24 cellular contexts compared by ENCODE assay signal in genomic region chr4:98345838-98346237, GRCh38.
DNase-seq lines count a peak whose midpoint lies in the region; ATAC-seq and TF ChIP-seq lines count a peak whose summit lies in the region.
"Had no signal": no experiment of that assay in that cellular context is flagged by ENCODE, and none has a peak within 500 bp of the region (broad histone marks: within the 10 kb centered on the region; RNA-seq: fewer than 3 reads in every experiment).

No MANE protein-coding gene starts in this region.

- TF ChIP-seq CTCF in HCT116 (IDR thresholded peaks at IDR 0.05 in 2 of 3, conservative IDR thresholded peaks at IDR 0.05 in 1 of 3; ENCODE audit: borderline replicate concordance in 1 of 3, insufficient read depth in 1 of 3, low read depth in 2 of 3, low read length in 2 of 3), result no peak

- peak; percentile 33 for DNase-seq in G401 (ENCODE audit: low spot score)
- DNase-seq in HCT116 (ENCODE audit: low read depth, low spot score), result no peak
- peak; percentile 10 for DNase-seq in NCI-H526 treated with DMSO at 0.1 percent for 48 hours (lab: John Stamatoyannopoulos, UW)
- no peak for DNase-seq in memory B cell (ENCODE audit: low spot score in 2 of 2)
- DNase-seq in HuH-7.5 (ENCODE audit: low spot score), result no peak
- DNase-seq: CD4-positive, alpha-beta T cell; COR-L47; DND-41; GOT3; HCEC 1CT; KBM-7; NCI-H1092; NCI-H1436; NCI-H187 treated with DMSO at 0.1 percent for 48 hours; NCI-H446; NCI-H82; OCI-M1; T-helper 1 cell had no signal

- peaks cover 5% of the 10 kb centered on the region for H3K4me1 Mint-ChIP-seq in memory B cell

- TF ChIP-seq POLR2A in HCT116 (IDR thresholded peaks at IDR 0.05; ENCODE audit: borderline replicate concordance, extremely low read depth, insufficient read depth, insufficient read length), result no peak

- no peak overlapping the region for H3K4me2 ChIP-seq in HCT116 (ENCODE audit: low read length)
- H3K4me2 ChIP-seq: BLaER1 had no signal

- H3K9me3 Mint-ChIP-seq in memory B cell, result peaks cover 3% of the 10 kb centered on the region

- no peak overlapping the region for H3K4me3 Mint-ChIP-seq in memory B cell
- H3K4me3 Mint-ChIP-seq: CD4-positive, alpha-beta T cell had no signal

- BruUV-seq in HCT116 (replicated peaks; lab: Mats Ljungman, UMichigan), result TSS peak; percentile 5

- intact Hi-C loops in HCT116 (cut with micrococcal nuclease), result no loop called here

- ATAC-seq in HCT116, result no peak
- ATAC-seq in memory B cell (ENCODE audit: low read depth), result no peak
- no peak for ATAC-seq in GM18519 (IDR thresholded peaks at IDR 0.05; ENCODE audit: low FRiP score, unreplicated experiment)
- no peak for ATAC-seq in HG03432 (IDR thresholded peaks at IDR 0.05; ENCODE audit: unreplicated experiment)
- ATAC-seq: HepG2, Right ventricle myocardium inferior had no signal

- no peaks in the 10 kb centered on the region for H4K20me1 ChIP-seq in HCT116 (ENCODE audit: insufficient read depth)
- H4K20me1 ChIP-seq: BLaER1 had no signal

- no peak for TF ChIP-seq RAD21 in HCT116 (IDR thresholded peaks at IDR 0.05; ENCODE audit: low read depth)

- RAD21 ChIA-PET in HCT116 (lab: Charles Lee; ENCODE audit: low non-redundant PET in 1 of 2, low total read pairs in 2 of 2, uncharacterized antibody in 2 of 2, unreplicated experiment in 2 of 2), result no interaction called here

- no peaks in the 10 kb centered on the region for H3K9me3 ChIP-seq in HCT116 (ENCODE audit: control insufficient read depth in 1 of 2, insufficient read depth in 1 of 2, low read depth in 1 of 2, low read length in 2 of 2)
- H3K9me3 ChIP-seq: SJSA1 had no signal

- H3K27me3 Mint-ChIP-seq in memory B cell, result no peaks in the 10 kb centered on the region
- H3K27me3 Mint-ChIP-seq: CD4-positive, alpha-beta T cell had no signal

- CTCF ChIA-PET in HCT116 (lab: Charles Lee), result no interaction called here

- peaks cover 18% of the 10 kb centered on the region for H3K36me3 Mint-ChIP-seq in memory B cell

- 0 out of 4 replicates have a peak, but pooled peaks cover 0 to 3% of the 10 kb centered on the region in 2 experiments for H3K36me3 ChIP-seq in HCT116 (ENCODE audit: control insufficient read depth in 1 of 2, insufficient read depth in 2 of 2, low read length in 2 of 2)

- no peak overlapping the region for H2AFZ ChIP-seq in HCT116 (ENCODE audit: low read depth, low read length, poor library complexity, severe bottlenecking)

- H3K4me3 ChIP-seq in HCT116 (replicated peaks in 1 of 2; ENCODE audit: low read depth in 1 of 2, low read length in 2 of 2), result no peak overlapping the region
- H3K4me3 ChIP-seq: BLaER1, SJSA1 had no signal

- H3K4me1 ChIP-seq in HCT116 (ENCODE audit: control insufficient read depth in 1 of 2, insufficient read depth in 2 of 2, low read length in 2 of 2), result no peaks in the 10 kb centered on the region
- H3K4me1 ChIP-seq: SJSA1 had no signal

- in situ Hi-C loops in G401 (cut with HindIII; ENCODE audit: low sequenced_read_pairs), result no loop called here

- peaks cover 25% of the 10 kb centered on the region for H3K79me2 ChIP-seq in HCT116 (ENCODE audit: insufficient read depth, low read length)

- H3K9me2 ChIP-seq in HCT116 (ENCODE audit: insufficient read depth), result no peaks in the 10 kb centered on the region

- no peaks in the 10 kb centered on the region for H3K27me3 ChIP-seq in HCT116 (ENCODE audit: insufficient read depth, low read length)
- H3K27me3 ChIP-seq: BLaER1, SJSA1 had no signal

- H3K27ac Mint-ChIP-seq in memory B cell, result peak overlapping the region; percentile 60
- H3K27ac Mint-ChIP-seq: CD4-positive, alpha-beta T cell had no signal

- POLR2A ChIA-PET in HCT116 (lab: Charles Lee), result no interaction called here

- H3K27ac ChIP-seq in HCT116 (ENCODE audit: low read depth, low read length), result no peak overlapping the region
- H3K27ac ChIP-seq: BLaER1, SJSA1 had no signal

- H3K9ac ChIP-seq in HCT116 (ENCODE audit: low read length), result no peak overlapping the region
- H3K9ac ChIP-seq: BLaER1 had no signal

TF ChIP-seq in HCT116, 20 proteins besides CTCF, POLR2A, EP300 and RAD21:
- TF ChIP-seq FOSL1 (IDR thresholded peaks at IDR 0.05; ENCODE audit: low read depth), result no peak

Comparison
In these comparisons a context has a peak if more than half of its experiments do, and no peak if none do; other contexts are left out.
1. DNase-seq: peak in G401 (single experiment) and NCI-H526 treated with DMSO at 0.1 percent for 48 hours (single experiment); none in HCT116 (single experiment), memory B cell (0 of 2) and HuH-7.5 (single experiment).